8 cellular contexts compared by ENCODE assay signal in the genomic region with DNA sequence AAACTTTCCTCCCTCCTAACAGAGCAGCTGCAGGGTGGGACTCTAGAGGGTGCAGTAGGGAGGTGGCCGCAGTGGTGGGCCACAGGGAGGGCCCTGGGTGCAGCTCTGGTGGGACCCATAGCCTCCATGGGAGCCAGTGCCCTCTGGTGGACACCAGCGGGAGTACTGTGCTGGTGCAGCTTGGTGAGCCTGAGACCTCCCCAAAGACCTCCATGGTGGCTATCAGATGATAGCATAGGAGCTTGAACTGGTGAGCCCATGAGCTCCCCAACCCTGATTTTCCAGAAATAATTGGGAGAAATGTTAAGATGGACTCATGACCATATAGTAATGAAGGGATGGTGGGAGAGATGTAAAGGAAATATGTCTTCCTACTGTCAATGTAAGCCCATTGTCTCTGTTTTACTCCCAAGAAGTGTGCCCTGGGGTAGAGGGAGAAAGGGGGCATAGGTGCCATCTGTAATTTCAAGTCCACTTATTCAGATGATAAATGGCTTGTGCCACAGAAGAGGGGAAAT.
A peak's percentile ranks its signal among the peaks of the same experiment; 100 is the strongest.
DNase-seq lines count a peak whose midpoint lies in the region; ATAC-seq and TF ChIP-seq lines count a peak whose summit lies in the region.

No MANE protein-coding gene starts in this region.

- CTCF ChIA-PET in HCT116 (lab: Charles Lee): interaction anchor here (0.8 to 1.9 kb wide), 11 partner anchors 9 to 324 kb away, joined by 3 to 9 read pairs (median 4); no protein-coding TSS in a partner anchor

- H3K4me1 Mint-ChIP-seq in osteocyte (ENCODE audit: unreplicated experiment): peaks cover 2% of the 10 kb centered on the region

- TF ChIP-seq CTCF in HCT116 (IDR thresholded peaks at IDR 0.05 in 2 of 3, conservative IDR thresholded peaks at IDR 0.05 in 1 of 3; ENCODE audit: borderline replicate concordance in 1 of 3, insufficient read depth in 1 of 3, low read depth in 2 of 3, low read length in 2 of 3) (peak; percentile 39 to 83 (median 81); a peak in 5 of 6 replicates), astrocyte of the spinal cord (IDR thresholded peaks at IDR 0.05; ENCODE audit: low read depth, low read length) (peak; percentile 63), osteocyte (IDR thresholded peaks at IDR 0.05) (peak; percentile 49)

- H3K9ac ChIP-seq in HCT116 (ENCODE audit: low read length): no peak overlapping the region

- H3K27me3 ChIP-seq in HCT116 (ENCODE audit: insufficient read depth, low read length): no peaks in the 10 kb centered on the region

- no peaks in the 10 kb centered on the region for H3K9me3 ChIP-seq in HCT116 (ENCODE audit: control insufficient read depth in 1 of 2, insufficient read depth in 1 of 2, low read depth in 1 of 2, low read length in 2 of 2)

- no peaks in the 10 kb centered on the region for H3K4me1 ChIP-seq in HCT116 (ENCODE audit: control insufficient read depth in 1 of 2, insufficient read depth in 2 of 2, low read length in 2 of 2)

- H3K79me2 ChIP-seq in HCT116 (ENCODE audit: insufficient read depth, low read length): no peaks in the 10 kb centered on the region

- H3K4me3 ChIP-seq in HCT116 (replicated peaks in 1 of 2; ENCODE audit: low read depth in 1 of 2, low read length in 2 of 2) (no peak overlapping the region), astrocyte of the spinal cord (ENCODE audit: low read depth, low read length) (no peak overlapping the region)

- in situ Hi-C loops in astrocyte of the spinal cord (cut with HindIII; ENCODE audit: low sequenced_read_pairs): no loop called here

- no peaks in the 10 kb centered on the region for H3K36me3 ChIP-seq in HCT116 (ENCODE audit: control insufficient read depth in 1 of 2, insufficient read depth in 2 of 2, low read length in 2 of 2)

- no peak overlapping the region for H3K27ac Mint-ChIP-seq in osteocyte (ENCODE audit: unreplicated experiment)

- no peaks in the 10 kb centered on the region for H4K20me1 ChIP-seq in HCT116 (ENCODE audit: insufficient read depth)

- H3K4me3 Mint-ChIP-seq in osteocyte (ENCODE audit: unreplicated experiment): no peak overlapping the region

- peak; percentile 33; the same call in 1 of the 2 replicates for TF ChIP-seq RAD21 in HCT116 (IDR thresholded peaks at IDR 0.05; ENCODE audit: low read depth)

- H3K36me3 Mint-ChIP-seq in osteocyte (ENCODE audit: unreplicated experiment): no peaks in the 10 kb centered on the region

- H3K4me2 ChIP-seq in HCT116 (ENCODE audit: low read length): no peak overlapping the region

- H3K27ac ChIP-seq in HCT116 (ENCODE audit: low read depth, low read length): no peak overlapping the region

- no TSS peak for BruUV-seq in HCT116 (replicated peaks; lab: Mats Ljungman, UMichigan)

- intact Hi-C loops in HCT116 (cut with micrococcal nuclease): loop anchor here (1.0 kb wide), 1 partner anchor 324 kb away; no protein-coding TSS in a partner anchor

- no peak for TF ChIP-seq POLR2A in HCT116 (IDR thresholded peaks at IDR 0.05; ENCODE audit: borderline replicate concordance, extremely low read depth, insufficient read depth, insufficient read length)

- RAD21 ChIA-PET in HCT116 (lab: Charles Lee; ENCODE audit: low non-redundant PET in 1 of 2, low total read pairs in 2 of 2, uncharacterized antibody in 2 of 2, unreplicated experiment in 2 of 2): no interaction called here

- ATAC-seq in HCT116: peak; percentile 83
- no peak for ATAC-seq in esophagus mucosa

- POLR2A ChIA-PET in HCT116 (lab: Charles Lee): no interaction called here

- H2AFZ ChIP-seq in HCT116 (ENCODE audit: low read depth, low read length, poor library complexity, severe bottlenecking): no peak overlapping the region

- no peaks in the 10 kb centered on the region for H3K9me3 Mint-ChIP-seq in osteocyte (ENCODE audit: unreplicated experiment)

- peaks cover 24% of the 10 kb centered on the region for H3K27me3 Mint-ChIP-seq in osteocyte (ENCODE audit: unreplicated experiment)

- peak; percentile 62 for DNase-seq in activated CD4-positive, alpha-beta T cell treated with anti-CD3 and anti-CD28 coated beads for 48 hours
- no peak for DNase-seq in activated CD4-positive, alpha-beta T cell treated with anti-CD3 and anti-CD28 coated beads, Interleukin-2, amount 50 U/mL, for 4 hours
- DNase-seq in HCT116 (ENCODE audit: low read depth, low spot score): no peak
- peak; percentile 5 for DNase-seq in NCI-H1105 treated with DMSO at 0.1 percent for 48 hours (lab: John Stamatoyannopoulos, UW)
- DNase-seq in astrocyte of the spinal cord (ENCODE audit: low read depth, low spot score): no peak
- no peak for DNase-seq in osteocyte (ENCODE audit: extremely low spot score, unreplicated experiment)
- DNase-seq in NCI-H524 treated with DMSO at 0.1 percent for 48 hours (lab: John Stamatoyannopoulos, UW): no peak

- H3K9me2 ChIP-seq in HCT116 (ENCODE audit: insufficient read depth): no peaks in the 10 kb centered on the region

TF ChIP-seq in HCT116, 20 proteins besides CTCF, POLR2A, EP300 and RAD21:
- TF ChIP-seq, protein P1, sequence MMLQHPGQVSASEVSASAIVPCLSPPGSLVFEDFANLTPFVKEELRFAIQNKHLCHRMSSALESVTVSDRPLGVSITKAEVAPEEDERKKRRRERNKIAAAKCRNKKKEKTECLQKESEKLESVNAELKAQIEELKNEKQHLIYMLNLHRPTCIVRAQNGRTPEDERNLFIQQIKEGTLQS (IDR thresholded peaks at IDR 0.05): no peak
- TF ChIP-seq, protein P2, sequence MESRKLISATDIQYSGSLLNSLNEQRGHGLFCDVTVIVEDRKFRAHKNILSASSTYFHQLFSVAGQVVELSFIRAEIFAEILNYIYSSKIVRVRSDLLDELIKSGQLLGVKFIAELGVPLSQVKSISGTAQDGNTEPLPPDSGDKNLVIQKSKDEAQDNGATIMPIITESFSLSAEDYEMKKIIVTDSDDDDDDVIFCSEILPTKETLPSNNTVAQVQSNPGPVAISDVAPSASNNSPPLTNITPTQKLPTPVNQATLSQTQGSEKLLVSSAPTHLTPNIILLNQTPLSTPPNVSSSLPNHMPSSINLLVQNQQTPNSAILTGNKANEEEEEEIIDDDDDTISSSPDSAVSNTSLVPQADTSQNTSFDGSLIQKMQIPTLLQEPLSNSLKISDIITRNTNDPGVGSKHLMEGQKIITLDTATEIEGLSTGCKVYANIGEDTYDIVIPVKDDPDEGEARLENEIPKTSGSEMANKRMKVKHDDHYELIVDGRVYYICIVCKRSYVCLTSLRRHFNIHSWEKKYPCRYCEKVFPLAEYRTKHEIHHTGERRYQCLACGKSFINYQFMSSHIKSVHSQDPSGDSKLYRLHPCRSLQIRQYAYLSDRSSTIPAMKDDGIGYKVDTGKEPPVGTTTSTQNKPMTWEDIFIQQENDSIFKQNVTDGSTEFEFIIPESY (IDR thresholded peaks at IDR 0.05; ENCODE audit: extremely low read depth, insufficient replicate concordance, low read length): no peak
- TF ChIP-seq ELF1 (IDR thresholded peaks at IDR 0.05; ENCODE audit: borderline replicate concordance, low read depth) (no peak), FOSL1 (IDR thresholded peaks at IDR 0.05; ENCODE audit: low read depth) (no peak), CEBPB (IDR thresholded peaks at IDR 0.05; ENCODE audit: low read depth) (no peak), SIN3A (IDR thresholded peaks at IDR 0.05; ENCODE audit: low read depth) (no peak), ZNF274 (IDR thresholded peaks at IDR 0.05; ENCODE audit: low read depth, low read length) (no peak), ZFX (IDR thresholded peaks at IDR 0.05) (no peak), SRF (IDR thresholded peaks at IDR 0.05; ENCODE audit: low read depth) (no peak), CBX3 (IDR thresholded peaks at IDR 0.05; ENCODE audit: low read depth) (no peak), POLR2AphosphoS5 (IDR thresholded peaks at IDR 0.05; ENCODE audit: low read depth, low read length) (no peak), EZH2 (IDR thresholded peaks at IDR 0.05) (no peak), EGR1 (IDR thresholded peaks at IDR 0.05; ENCODE audit: low read depth) (no peak), JUND (IDR thresholded peaks at IDR 0.05) (no peak), SP1 (IDR thresholded peaks at IDR 0.05; ENCODE audit: low read depth) (no peak)
- TF ChIP-seq, protein P3, sequence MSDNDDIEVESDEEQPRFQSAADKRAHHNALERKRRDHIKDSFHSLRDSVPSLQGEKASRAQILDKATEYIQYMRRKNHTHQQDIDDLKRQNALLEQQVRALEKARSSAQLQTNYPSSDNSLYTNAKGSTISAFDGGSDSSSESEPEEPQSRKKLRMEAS (IDR thresholded peaks at IDR 0.05): no peak
- TF ChIP-seq, protein P4, sequence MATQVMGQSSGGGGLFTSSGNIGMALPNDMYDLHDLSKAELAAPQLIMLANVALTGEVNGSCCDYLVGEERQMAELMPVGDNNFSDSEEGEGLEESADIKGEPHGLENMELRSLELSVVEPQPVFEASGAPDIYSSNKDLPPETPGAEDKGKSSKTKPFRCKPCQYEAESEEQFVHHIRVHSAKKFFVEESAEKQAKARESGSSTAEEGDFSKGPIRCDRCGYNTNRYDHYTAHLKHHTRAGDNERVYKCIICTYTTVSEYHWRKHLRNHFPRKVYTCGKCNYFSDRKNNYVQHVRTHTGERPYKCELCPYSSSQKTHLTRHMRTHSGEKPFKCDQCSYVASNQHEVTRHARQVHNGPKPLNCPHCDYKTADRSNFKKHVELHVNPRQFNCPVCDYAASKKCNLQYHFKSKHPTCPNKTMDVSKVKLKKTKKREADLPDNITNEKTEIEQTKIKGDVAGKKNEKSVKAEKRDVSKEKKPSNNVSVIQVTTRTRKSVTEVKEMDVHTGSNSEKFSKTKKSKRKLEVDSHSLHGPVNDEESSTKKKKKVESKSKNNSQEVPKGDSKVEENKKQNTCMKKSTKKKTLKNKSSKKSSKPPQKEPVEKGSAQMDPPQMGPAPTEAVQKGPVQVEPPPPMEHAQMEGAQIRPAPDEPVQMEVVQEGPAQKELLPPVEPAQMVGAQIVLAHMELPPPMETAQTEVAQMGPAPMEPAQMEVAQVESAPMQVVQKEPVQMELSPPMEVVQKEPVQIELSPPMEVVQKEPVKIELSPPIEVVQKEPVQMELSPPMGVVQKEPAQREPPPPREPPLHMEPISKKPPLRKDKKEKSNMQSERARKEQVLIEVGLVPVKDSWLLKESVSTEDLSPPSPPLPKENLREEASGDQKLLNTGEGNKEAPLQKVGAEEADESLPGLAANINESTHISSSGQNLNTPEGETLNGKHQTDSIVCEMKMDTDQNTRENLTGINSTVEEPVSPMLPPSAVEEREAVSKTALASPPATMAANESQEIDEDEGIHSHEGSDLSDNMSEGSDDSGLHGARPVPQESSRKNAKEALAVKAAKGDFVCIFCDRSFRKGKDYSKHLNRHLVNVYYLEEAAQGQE (IDR thresholded peaks at IDR 0.05; ENCODE audit: low read depth): no peak

Comparison
In these comparisons a context has a peak if more than half of its experiments do, and no peak if none do; other contexts are left out.
1. DNase-seq: peak in activated CD4-positive, alpha-beta T cell treated with anti-CD3 and anti-CD28 coated beads for 48 hours (single experiment) and NCI-H1105 treated with DMSO at 0.1 percent for 48 hours (single experiment); none in activated CD4-positive, alpha-beta T cell treated with anti-CD3 and anti-CD28 coated beads, Interleukin-2, amount 50 U/mL, for 4 hours (0 of 2), HCT116 (single experiment), astrocyte of the spinal cord (single experiment), osteocyte (single experiment) and NCI-H524 treated with DMSO at 0.1 percent for 48 hours (single experiment).
2. Peak in every context shown above with its lines, with median percentiles within 50 percentile points of each other: CTCF ChIP-seq.